ENCODE assay signal across 1 cellular context in genomic region chr18:36157441-36157840, GRCh38.
TF ChIP-seq lines count a peak whose summit lies in the region.

No MANE protein-coding gene starts in this region.

TF ChIP-seq in GM23338, 12 proteins besides CTCF, POLR2A, EP300 and RAD21 (continued from another document):
- TF ChIP-seq CREB1 (CRISPR knock-in tag; IDR thresholded peaks at IDR 0.05; ENCODE audit: low read depth): no peak
- TF ChIP-seq ZNF114 (CRISPR knock-in tag; IDR thresholded peaks at IDR 0.05): no peak
- TF ChIP-seq ZNF462 (CRISPR knock-in tag; IDR thresholded peaks at IDR 0.05): no peak
